Comparison of ENCODE assay signal across 10 cellular contexts in genomic region chr11:64760759-64761417, GRCh38. TPM values are rescaled to one million over a fixed set of nuclear protein-coding genes. Genes with fewer than 3 reads are reported as not detected.
DNase-seq lines count a peak whose midpoint lies in the region; ATAC-seq and TF ChIP-seq lines count a peak whose summit lies in the region.
"Had no signal": no experiment of that assay in that cellular context is flagged by ENCODE, and none has a peak within 500 bp of the region (broad histone marks: within the 10 kb centered on the region; RNA-seq: fewer than 3 reads in every experiment).

No MANE protein-coding gene starts in this region.

- peaks cover 45% of the 10 kb centered on the region for H4K20me1 ChIP-seq in PC-9 (ENCODE audit: insufficient read depth)

- H3K4me3 Mint-ChIP-seq in activated naive CD8-positive, alpha-beta T cell: peak overlapping the region; percentile 28
- peak overlapping the region; percentile 47 for H3K4me3 Mint-ChIP-seq in memory B cell

- H3K4me3 ChIP-seq in uterus: no peak overlapping the region
- no peak overlapping the region for H3K4me3 ChIP-seq in PC-9

- no TSS peak for BruUV-seq in PC-9 (replicated peaks; lab: Mats Ljungman, UMichigan)

- H3F3A ChIP-seq in PC-9 (ENCODE audit: insufficient read depth, low read depth): peaks cover 71% of the 10 kb centered on the region

- DNase-seq in cardiac septum (ENCODE audit: low spot score): peak; percentile 10
- DNase-seq in left ventricle myocardium superior: no peak
- no peak for DNase-seq in memory B cell (ENCODE audit: low spot score in 2 of 2)
- DNase-seq in uterus: no peak
- no peak for DNase-seq in PC-9
- no peak for DNase-seq in NK-92 (lab: John Stamatoyannopoulos, UW; ENCODE audit: unreplicated experiment)
- DNase-seq in NCI-H226: no peak

- H3K4me2 ChIP-seq in PC-9: no peak overlapping the region

- peak overlapping the region; percentile 84 for H3K27ac Mint-ChIP-seq in activated naive CD8-positive, alpha-beta T cell
- peak overlapping the region; percentile 41 for H3K27ac Mint-ChIP-seq in memory B cell

- H2AFZ ChIP-seq in PC-9: no peak overlapping the region

- H3K9me2 ChIP-seq in PC-9 (ENCODE audit: insufficient read depth): no peaks in the 10 kb centered on the region

- H3K9me3 ChIP-seq in uterus (no peaks in the 10 kb centered on the region), PC-9 (ENCODE audit: insufficient read depth, low read depth) (no peaks in the 10 kb centered on the region)

- no peak for TF ChIP-seq CTCF in uterus (IDR thresholded peaks at IDR 0.05)
- TF ChIP-seq CTCF in PC-9 (conservative IDR thresholded peaks at IDR 0.05): no peak

- peaks cover 3% of the 10 kb centered on the region for H3K36me3 Mint-ChIP-seq in activated naive CD8-positive, alpha-beta T cell
- H3K36me3 Mint-ChIP-seq in memory B cell: peaks cover 18% of the 10 kb centered on the region

- H3K9me3 Mint-ChIP-seq in activated naive CD8-positive, alpha-beta T cell (ENCODE audit: low read depth): no peaks in the 10 kb centered on the region
- no peaks in the 10 kb centered on the region for H3K9me3 Mint-ChIP-seq in memory B cell

- POLR2A ChIA-PET in PC-9 (lab: Charles Lee; ENCODE audit: unreplicated experiment): interaction anchor here (0.6 to 0.7 kb wide), 2 partner anchors 18 to 1944 kb away, joined by 3 to 6 read pairs; no protein-coding TSS in a partner anchor

- H3K27ac ChIP-seq in uterus (peak overlapping the region; percentile 77), PC-9 (no peak overlapping the region)

- no peak for TF ChIP-seq POLR2A in uterus (IDR thresholded peaks at IDR 0.05)

- H3K4me1 ChIP-seq in uterus (peaks cover 9 to 16% of the 10 kb centered on the region in 2 donors), PC-9 (replicated peaks; ENCODE audit: insufficient read depth) (no peaks in the 10 kb centered on the region)

- H3K79me2 ChIP-seq in PC-9 (ENCODE audit: low read depth): no peaks in the 10 kb centered on the region

- ATAC-seq in left ventricle myocardium superior (no peak), memory B cell (ENCODE audit: low read depth) (no peak)

- intact Hi-C loops in cardiac septum (cut with DNase I) (no loop called here), left ventricle myocardium superior (cut with micrococcal nuclease) (no loop called here), uterus (cut with DNase I; ENCODE audit: low total_unique reads) (no loop called here), PC-9 (cut with micrococcal nuclease; ENCODE audit: unreplicated experiment) (no loop called here)

- H3K36me3 ChIP-seq in uterus: no peaks in the 10 kb centered on the region
- peaks cover 20% of the 10 kb centered on the region for H3K36me3 ChIP-seq in PC-9 (ENCODE audit: low read depth)

- no peaks in the 10 kb centered on the region for H3K27me3 Mint-ChIP-seq in activated naive CD8-positive, alpha-beta T cell
- no peaks in the 10 kb centered on the region for H3K27me3 Mint-ChIP-seq in memory B cell

- no peaks in the 10 kb centered on the region for H3K27me3 ChIP-seq in uterus
- H3K27me3 ChIP-seq in PC-9 (ENCODE audit: insufficient read depth, low read depth): no peaks in the 10 kb centered on the region

- peaks cover 74% of the 10 kb centered on the region for H3K4me1 Mint-ChIP-seq in activated naive CD8-positive, alpha-beta T cell (ENCODE audit: low read depth)
- H3K4me1 Mint-ChIP-seq in memory B cell: peaks cover 53% of the 10 kb centered on the region

- CTCF ChIA-PET in PC-9 (lab: Charles Lee): interaction anchor here (0.6 kb wide), 1 partner anchor 133 kb away, joined by 4 read pairs; no protein-coding TSS in a partner anchor

RNA-seq across cellular contexts. Expression of gene PYGM, which starts 1.1 kb away (rescaled TPM):
- 42.5 TPM for total RNA-seq in cardiac septum
- total RNA-seq in left ventricle myocardium superior: 175 TPM
- total RNA-seq in uterus: 10 to 100 TPM in 2 of 4 donors, 1 to 10 TPM in 2; 2.9 to 42.8 (median 11.4) TPM
- 1.3 and 1.6 TPM in 2 replicates for total RNA-seq in PC-9 (2021)
- total RNA-seq: epithelial cell of proximal tubule, RPMI7951 had no signal

RNA-seq across cellular contexts. Expression of gene RASGRP2, which starts 16.9 kb away (rescaled TPM):
- total RNA-seq in cardiac septum (30.8 TPM), left ventricle myocardium superior (44.5 TPM), uterus (10 to 100 TPM in 3 of 4 donors, 1 to 10 TPM in 1; 3.2 to 72.8 (median 23.3) TPM), PC-9 (2021) (1.0 and 2.1 TPM in 2 replicates)
- total RNA-seq: epithelial cell of proximal tubule, RPMI7951 had no signal

RNA-seq across cellular contexts. Expression of gene SF1, which starts 17.5 kb away (rescaled TPM):
- 175 TPM for total RNA-seq in cardiac septum
- 191 TPM for total RNA-seq in left ventricle myocardium superior
- total RNA-seq in uterus: 100 to 1,000 TPM in 3 of 4 donors, 10 to 100 TPM in 1; 62.0 to 374 (median 219) TPM
- 253 and 336 TPM in 2 replicates for total RNA-seq in PC-9 (2021)

RNA-seq across cellular contexts. Expression of gene NRXN2, which starts 37.9 kb away (rescaled TPM):
- total RNA-seq in cardiac septum (3.5 TPM), left ventricle myocardium superior (0.97 TPM), uterus (10 to 100 TPM in 2 of 4 donors, 1 to 10 TPM in 1, under 1 TPM in 1; 0.88 to 48.4 (median 12.6) TPM), PC-9 (2021) (0.10 TPM in 1 of 2 replicates, not detected in the other)
- total RNA-seq: epithelial cell of proximal tubule had no signal

RNA-seq across cellular contexts. Expression of gene MAP4K2, which starts 42.1 kb away (rescaled TPM):
- total RNA-seq in cardiac septum (6.7 TPM), left ventricle myocardium superior (8.6 TPM), uterus (10 to 100 TPM; 10.2 to 49.1 (median 24.4) TPM), PC-9 (2021) (32.6 and 34.3 TPM in 2 replicates)
